ENCODE assay signal across 9 cellular contexts in the genomic region with DNA sequence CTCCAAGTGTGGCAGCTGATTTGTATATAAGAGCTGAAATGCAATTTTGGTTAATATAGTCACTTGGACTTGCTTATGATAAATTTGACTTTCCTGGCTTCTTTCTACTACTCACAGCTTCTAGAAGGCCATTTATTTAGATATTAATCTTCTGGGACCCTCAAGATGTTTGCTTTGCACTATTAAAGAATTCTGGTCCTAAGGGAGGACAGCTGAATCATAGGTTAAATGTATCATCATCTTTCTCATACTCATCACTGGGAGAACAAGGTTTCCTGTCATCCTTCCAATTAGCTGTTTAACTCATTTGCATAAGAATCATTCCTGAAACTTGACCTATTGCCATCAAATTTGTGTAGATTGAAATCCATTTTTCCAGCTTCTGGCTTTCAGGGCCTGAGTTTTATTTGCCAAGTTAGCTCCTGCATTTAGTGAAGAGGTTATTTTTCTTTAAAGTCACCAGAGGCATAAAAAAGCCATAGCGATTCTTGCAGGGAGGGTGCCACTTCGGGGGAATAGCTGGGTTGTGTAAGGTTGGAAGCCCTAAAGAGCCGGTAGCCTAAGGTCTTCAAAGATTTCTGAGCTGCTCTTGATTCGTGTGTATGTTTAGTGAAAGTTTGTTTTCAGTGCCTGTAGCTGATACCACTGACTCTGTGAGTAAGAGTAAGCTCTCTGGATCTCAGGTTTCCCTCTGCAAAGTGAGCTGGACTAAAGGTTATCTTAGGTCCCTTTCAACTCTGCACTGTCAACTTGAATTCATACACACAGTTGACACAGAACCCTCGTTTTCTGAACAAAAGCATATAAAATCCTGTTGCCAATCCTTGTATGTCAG. TPM values are rescaled to one million over a fixed set of nuclear protein-coding genes. Genes with fewer than 3 reads are reported as not detected.
DNase-seq lines count a peak whose midpoint lies in the region; ATAC-seq and TF ChIP-seq lines count a peak whose summit lies in the region.
"Had no signal": no experiment of that assay in that cellular context is flagged by ENCODE, and none has a peak within 500 bp of the region (broad histone marks: within the 10 kb centered on the region; RNA-seq: fewer than 3 reads in every experiment).

No MANE protein-coding gene starts in this region.

- H3K4me3 Mint-ChIP-seq in activated naive CD8-positive, alpha-beta T cell = peak overlapping the region; percentile 66

- no peak overlapping the region for H3K4ac ChIP-seq in mesenchymal stem cell (ENCODE audit: low read depth in 1 of 2, low read length in 2 of 2)

- ATAC-seq in left ventricle myocardium superior = no peak

- no peak overlapping the region for H4K91ac ChIP-seq in mesenchymal stem cell (ENCODE audit: low read length)

- no peak overlapping the region for H2BK12ac ChIP-seq in mesenchymal stem cell (ENCODE audit: low read length in 2 of 2)

- H2BK120ac ChIP-seq in mesenchymal stem cell (ENCODE audit: low read depth, low read length) = no peak overlapping the region

- intact Hi-C loops in left ventricle myocardium inferior (cut with micrococcal nuclease) (no loop called here), left ventricle myocardium superior (cut with micrococcal nuclease) (no loop called here)

- no peak overlapping the region for H3K4me2 ChIP-seq in mesenchymal stem cell (ENCODE audit: low read length, poor library complexity, severe bottlenecking)

- TF ChIP-seq CTCF in left ventricle myocardium inferior (IDR thresholded peaks at IDR 0.05; ENCODE audit: borderline replicate concordance) = no peak

- peaks cover 6% of the 10 kb centered on the region for H3K79me1 ChIP-seq in mesenchymal stem cell (replicated peaks; ENCODE audit: low read length, poor library complexity, severe bottlenecking)

- no peaks in the 10 kb centered on the region for H3K27me3 Mint-ChIP-seq in activated naive CD8-positive, alpha-beta T cell

- H3K27me3 ChIP-seq in left ventricle myocardium inferior (ENCODE audit: low read depth) (no peaks in the 10 kb centered on the region), mesenchymal stem cell (ENCODE audit: control insufficient read depth in 1 of 2, insufficient read depth in 1 of 2, low read length in 2 of 2) (no peaks in the 10 kb centered on the region)

- 50% methylated on average over 4 of the region's 5 CpGs for WGBS in mesenchymal stem cell
- 39% methylated on average over 5 of the region's 5 CpGs for WGBS in urinary bladder

- no peak overlapping the region for H2BK5ac ChIP-seq in mesenchymal stem cell (ENCODE audit: low read depth, low read length, poor library complexity, severe bottlenecking)

- H2AFZ ChIP-seq in mesenchymal stem cell (ENCODE audit: low read depth, low read length) = no peak overlapping the region

- H3K4me1 ChIP-seq in left ventricle myocardium inferior = peaks cover 96% of the 10 kb centered on the region
- H3K4me1 ChIP-seq in mesenchymal stem cell (ENCODE audit: control insufficient read depth, insufficient read depth, low read depth, low read length) = peaks cover 10% of the 10 kb centered on the region
- H3K4me1 ChIP-seq in urinary bladder (ENCODE audit: insufficient read depth) = no peaks in the 10 kb centered on the region

- H3K27ac Mint-ChIP-seq in activated naive CD8-positive, alpha-beta T cell = peak overlapping the region; percentile 61

- no peak overlapping the region for H3K23ac ChIP-seq in mesenchymal stem cell (ENCODE audit: low read length in 2 of 2)

- H3K9ac ChIP-seq in mesenchymal stem cell (ENCODE audit: low read length) = peak overlapping the region; percentile 94

- H3K27ac ChIP-seq in left ventricle myocardium inferior (replicated peaks) (peak overlapping the region; percentile 99), mesenchymal stem cell (ENCODE audit: low read length, poor library complexity, severe bottlenecking) (no peak overlapping the region), urinary bladder (ENCODE audit: low read depth) (peak overlapping the region; percentile 12)

- no peak overlapping the region for H3K14ac ChIP-seq in mesenchymal stem cell (ENCODE audit: low read length in 2 of 2)

- H2AK5ac ChIP-seq in mesenchymal stem cell (ENCODE audit: low read length, severe bottlenecking) = no peak overlapping the region

- peak overlapping the region; percentile 38 for H4K8ac ChIP-seq in mesenchymal stem cell (ENCODE audit: low read length)

- H3K9me3 Mint-ChIP-seq in activated naive CD8-positive, alpha-beta T cell (ENCODE audit: low read depth) = no peaks in the 10 kb centered on the region

- peaks cover 28% of the 10 kb centered on the region for H3K36me3 ChIP-seq in left ventricle myocardium inferior
- H3K36me3 ChIP-seq in mesenchymal stem cell (ENCODE audit: control insufficient read depth in 1 of 2, insufficient read depth in 2 of 2, low read depth in 1 of 2, low read length in 2 of 2) = peaks cover 3 to 52% of the 10 kb centered on the region in 2 experiments
- no peaks in the 10 kb centered on the region for H3K36me3 ChIP-seq in urinary bladder (ENCODE audit: insufficient read depth)

- DNase-seq in left ventricle myocardium inferior = no peak
- DNase-seq in left ventricle myocardium superior = no peak
- DNase-seq in mesenchymal stem cell = peak; percentile 37
- DNase-seq in DMS53 treated with DMSO at 0.1 percent for 48 hours (lab: John Stamatoyannopoulos, UW; ENCODE audit: unreplicated experiment) = no peak
- DNase-seq in NCI-H226 = no peak
- no peak for DNase-seq in occipital lobe (lab: John Stamatoyannopoulos, UW)
- DNase-seq: NCI-H2029 had no signal

- peak overlapping the region; percentile 91 for H3K4me3 ChIP-seq in left ventricle myocardium inferior
- peak overlapping the region in 1 of 2 experiments; percentile 83 for H3K4me3 ChIP-seq in mesenchymal stem cell (ENCODE audit: insufficient read depth in 1 of 2, low read depth in 1 of 2, low read length in 2 of 2)
- H3K4me3 ChIP-seq in urinary bladder (ENCODE audit: low read depth, low read length) = no peak overlapping the region

- no peak overlapping the region for H3K18ac ChIP-seq in mesenchymal stem cell (ENCODE audit: low read depth in 1 of 2, low read length in 2 of 2)

- H3K9me3 ChIP-seq in left ventricle myocardium inferior (replicated peaks) (no peaks in the 10 kb centered on the region), mesenchymal stem cell (ENCODE audit: control insufficient read depth, low read length) (no peaks in the 10 kb centered on the region)

- no peak overlapping the region for H2BK15ac ChIP-seq in mesenchymal stem cell (ENCODE audit: low read depth, poor library complexity, severe bottlenecking)

- peaks cover 39% of the 10 kb centered on the region for H3K4me1 Mint-ChIP-seq in activated naive CD8-positive, alpha-beta T cell (ENCODE audit: low read depth)

- no peaks in the 10 kb centered on the region for H3K36me3 Mint-ChIP-seq in activated naive CD8-positive, alpha-beta T cell

RNA-seq across cellular contexts. Expression of gene MAP3K8, which starts 4.2 kb away (rescaled TPM):
- total RNA-seq in left ventricle myocardium inferior (7.0 TPM), left ventricle myocardium superior (7.4 TPM), urinary bladder (16.5 TPM), occipital lobe (8.0 TPM)
- 9.7 TPM for polyA plus RNA-seq in mesenchymal stem cell (2013, experiment 1 of 2)
- polyA plus RNA-seq in mesenchymal stem cell (2013, experiment 2 of 2) = 9.5 TPM
- 19.6 TPM for polyA plus RNA-seq in urinary bladder
